7 cellular contexts compared by ENCODE assay signal in genomic region chr19:55678121-55678671, GRCh38. TPM values are rescaled to one million over a fixed set of nuclear protein-coding genes. Genes with fewer than 3 reads are reported as not detected.
DNase-seq lines count a peak whose midpoint lies in the region; ATAC-seq and TF ChIP-seq lines count a peak whose summit lies in the region.

No MANE protein-coding gene starts in this region.

- intact Hi-C loops in lower lobe of right lung (cut with DNase I): no loop called here
- intact Hi-C loops in posterior vena cava (cut with DNase I): no loop called here

- peak overlapping the region; percentile 7 for H3K4me3 ChIP-seq in lower lobe of right lung

- no peak for TF ChIP-seq CTCF in lower lobe of right lung (IDR thresholded peaks at IDR 0.05)

- peaks cover 58% of the 10 kb centered on the region for H3K36me3 ChIP-seq in lower lobe of right lung

- peak overlapping the region; percentile 43 for H3K27ac ChIP-seq in lower lobe of right lung

- DNase-seq in lower lobe of right lung (peak; percentile 72), NCI-H1930 (lab: John Stamatoyannopoulos, UW) (no peak), posterior vena cava (ENCODE audit: low spot score) (no peak), NCI-H1092 treated with DMSO at 0.1 percent for 48 hours (lab: John Stamatoyannopoulos, UW) (no peak)

- H3K4me1 ChIP-seq in lower lobe of right lung: peaks cover 44% of the 10 kb centered on the region

- H3K9me3 ChIP-seq in lower lobe of right lung: no peaks in the 10 kb centered on the region

- ATAC-seq in GM18909 (IDR thresholded peaks at IDR 0.05; ENCODE audit: poor library complexity, unreplicated experiment) (peak; percentile 78), HG02852 (IDR thresholded peaks at IDR 0.05; ENCODE audit: unreplicated experiment) (peak; percentile 68), lower lobe of right lung (peak in 1 of 2 donors; percentile 51)

- TF ChIP-seq POLR2A in Raji (IDR thresholded peaks at IDR 0.05; ENCODE audit: insufficient read depth, low read depth, low read length): peak; percentile 41; the same call in 1 of the 2 replicates

- H3K27me3 ChIP-seq in lower lobe of right lung (ENCODE audit: low read depth): no peaks in the 10 kb centered on the region

RNA-seq across cellular contexts. Expression of gene EPN1, which starts 3.2 kb away (rescaled TPM):
- 105 TPM for total RNA-seq in lower lobe of right lung
- 10 to 100 TPM; 75.5 to 76.4 TPM for total RNA-seq in posterior vena cava

RNA-seq across cellular contexts. Expression of gene U2AF2, which starts 23.4 kb away (rescaled TPM):
- total RNA-seq in lower lobe of right lung (143 TPM), posterior vena cava (10 to 100 TPM; 89.3 to 91.7 TPM)

RNA-seq across cellular contexts. Expression of gene CCDC106, which starts 30.2 kb away (rescaled TPM):
- total RNA-seq in lower lobe of right lung: 11.6 TPM
- 10 to 100 TPM in 1 of 2 donors, 1 to 10 TPM in 1; 8.6 to 13.6 TPM for total RNA-seq in posterior vena cava

RNA-seq across cellular contexts. Expression of gene ZNF581, which starts 34.7 kb away (rescaled TPM):
- total RNA-seq in lower lobe of right lung (22.7 TPM), posterior vena cava (10 to 100 TPM in 1 of 2 donors, 1 to 10 TPM in 1; 8.0 to 12.0 TPM)

RNA-seq across cellular contexts. Expression of gene ZNF580, which starts 37.4 kb away (rescaled TPM):
- 35.2 TPM for total RNA-seq in lower lobe of right lung
- total RNA-seq in posterior vena cava: 10 to 100 TPM; 32.0 to 36.7 TPM
